ENCODE assay signal across 11 cellular contexts in the genomic region with DNA sequence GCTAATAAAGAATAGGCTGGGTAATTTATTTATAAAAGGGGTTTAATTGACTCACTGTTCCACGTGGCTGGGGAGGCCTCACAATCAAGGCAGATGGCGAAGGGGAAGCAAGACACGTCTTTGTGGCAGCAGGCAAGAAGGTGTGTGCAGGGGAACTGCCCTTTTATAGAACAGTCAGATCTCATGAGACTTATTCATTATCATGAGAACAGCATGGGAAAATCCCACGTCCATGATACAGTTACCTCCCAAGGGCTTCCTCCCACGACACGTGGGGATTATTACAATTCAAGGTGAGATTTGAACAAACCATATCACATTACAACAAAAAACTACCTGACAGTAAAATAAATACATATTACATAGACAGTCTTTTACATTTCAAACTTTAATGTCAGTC.
DNase-seq lines count a peak whose midpoint lies in the region; ATAC-seq and TF ChIP-seq lines count a peak whose summit lies in the region.
"Had no signal": no experiment of that assay in that cellular context is flagged by ENCODE, and none has a peak within 500 bp of the region (broad histone marks: within the 10 kb centered on the region; RNA-seq: fewer than 3 reads in every experiment).

No MANE protein-coding gene starts in this region.

- DNase-seq in DMS53 (lab: John Stamatoyannopoulos, UW) (peak; percentile 78), NCI-H69 (lab: John Stamatoyannopoulos, UW) (peak; percentile 99), HCEC 1CT (no peak), coronary artery (ENCODE audit: low spot score) (no peak)
- DNase-seq in stimulated activated CD4-positive, alpha-beta T cell treated with anti-CD3 and anti-CD28 coated beads, Interleukin-4, amount 100 ng/mL, for 1 hour = no peak
- DNase-seq: activated T-cell treated with anti-CD3 and anti-CD28 coated beads, Interleukin-2, amount 50 U/mL, for 24 hours; stimulated activated CD4-positive, alpha-beta T cell treated with anti-CD3 and anti-CD28 coated beads, Interleukin-4, amount 100 ng/mL, for 24 hours had no signal

- peak; percentile 78 for ATAC-seq in GM19023 (IDR thresholded peaks at IDR 0.05; ENCODE audit: unreplicated experiment)
- ATAC-seq in HG03108 (IDR thresholded peaks at IDR 0.05; ENCODE audit: unreplicated experiment) = peak; percentile 59
- ATAC-seq in GM19452 (IDR thresholded peaks at IDR 0.05; ENCODE audit: unreplicated experiment) = no peak

- H3K27ac ChIP-seq in coronary artery = no peak overlapping the region

- no peak for TF ChIP-seq CTCF in coronary artery (IDR thresholded peaks at IDR 0.05)

- H3K4me3 ChIP-seq in coronary artery = no peak overlapping the region
- H3K4me3 ChIP-seq: lung had no signal

Comparison
In these comparisons a context has a peak if more than half of its experiments do, and no peak if none do; other contexts are left out.
1. DNase-seq: peak in DMS53 (single experiment) and NCI-H69 (single experiment); none in HCEC 1CT (single experiment), coronary artery (single experiment) and stimulated activated CD4-positive, alpha-beta T cell treated with anti-CD3 and anti-CD28 coated beads, Interleukin-4, amount 100 ng/mL, for 1 hour (single experiment).